Comparison of ENCODE assay signal across 24 cellular contexts in genomic region chr14:23579739-23580138, GRCh38. TPM values are rescaled to one million over a fixed set of nuclear protein-coding genes. Genes with fewer than 3 reads are reported as not detected.
DNase-seq lines count a peak whose midpoint lies in the region; ATAC-seq, FAIRE-seq and TF ChIP-seq lines count a peak whose summit lies in the region.
"Had no signal": no experiment of that assay in that cellular context is flagged by ENCODE, and none has a peak within 500 bp of the region (broad histone marks: within the 10 kb centered on the region; RNA-seq: fewer than 3 reads in every experiment).

No MANE protein-coding gene starts in this region.

- TF ChIP-seq CTCF in HepG2 (CRISPR knock-in tag; IDR thresholded peaks at IDR 0.05), result no peak
- no peak for TF ChIP-seq CTCF in right lobe of liver (IDR thresholded peaks at IDR 0.05)
- TF ChIP-seq CTCF in nephron (IDR thresholded peaks at IDR 0.05; ENCODE audit: unreplicated experiment in 3 of 3), result no peak
- no peak for TF ChIP-seq CTCF in HFFc6 (IDR thresholded peaks at IDR 0.05)

- no peak for ATAC-seq in HepG2
- ATAC-seq in right lobe of liver, result no peak
- no peak for ATAC-seq in stimulated activated naive CD8-positive, alpha-beta T cell treated with anti-CD3 and anti-CD28 coated beads, Interleukin-15, amount 100 ng/mL, for 72 hours
- ATAC-seq: HCT116 had no signal

- H3K9me3 Mint-ChIP-seq in nephron (no peaks in the 10 kb centered on the region), HFFc6 (peaks cover 4% of the 10 kb centered on the region; the same call in 1 of the 2 replicates)
- H3K9me3 Mint-ChIP-seq in stimulated activated naive CD8-positive, alpha-beta T cell treated with anti-CD3 and anti-CD28 coated beads, Interleukin-15, amount 100 ng/mL, for 72 hours, result no peaks in the 10 kb centered on the region

- peak overlapping the region; percentile 66 to 89 (median 87) for H3K4me3 Mint-ChIP-seq in nephron
- no peak overlapping the region for H3K4me3 Mint-ChIP-seq in HFFc6
- no peak overlapping the region for H3K4me3 Mint-ChIP-seq in stimulated activated naive CD8-positive, alpha-beta T cell treated with anti-CD3 and anti-CD28 coated beads, Interleukin-15, amount 100 ng/mL, for 72 hours

- H3K27ac Mint-ChIP-seq in nephron (peak overlapping the region; percentile 94 to 99 (median 96)), HFFc6 (no peak overlapping the region)
- H3K27ac Mint-ChIP-seq in stimulated activated naive CD8-positive, alpha-beta T cell treated with anti-CD3 and anti-CD28 coated beads, Interleukin-15, amount 100 ng/mL, for 72 hours, result no peak overlapping the region

- peaks cover 24% of the 10 kb centered on the region for H3K4me1 Mint-ChIP-seq in nephron
- no peaks in the 10 kb centered on the region for H3K4me1 Mint-ChIP-seq in HFFc6 (ENCODE audit: low read depth)
- peaks cover 33% of the 10 kb centered on the region for H3K4me1 Mint-ChIP-seq in stimulated activated naive CD8-positive, alpha-beta T cell treated with anti-CD3 and anti-CD28 coated beads, Interleukin-15, amount 100 ng/mL, for 72 hours

- no peak for TF ChIP-seq EP300 in HepG2 (IDR thresholded peaks at IDR 0.05; ENCODE audit: low read depth in 2 of 2, low read length in 2 of 2)
- no peak for TF ChIP-seq EP300 in HepG2 (CRISPR knock-in tag; IDR thresholded peaks at IDR 0.05; ENCODE audit: borderline replicate concordance)

- H3K4me1 ChIP-seq in HepG2 (ENCODE audit: insufficient read depth, low read length), result peaks cover 39% of the 10 kb centered on the region
- H3K4me1 ChIP-seq in right lobe of liver, result peaks cover 0 to 4% (median 0%) of the 10 kb centered on the region in 4 donors

- no peaks in the 10 kb centered on the region for H4K20me1 ChIP-seq in HepG2 (ENCODE audit: insufficient read depth, low read length)

- DNase-seq in HepG2 (ENCODE audit: low spot score) (peak; percentile 25), right lobe of liver (no peak), cerebellum (ENCODE audit: low spot score) (peak; percentile 4), HFFc6 (no peak)
- DNase-seq in stimulated activated naive CD8-positive, alpha-beta T cell treated with anti-CD3 and anti-CD28 coated beads, Interleukin-15, amount 100 ng/mL, for 72 hours, result no peak
- no peak for DNase-seq in central memory CD4-positive, alpha-beta T cell
- DNase-seq: Calu3; CD8-positive, alpha-beta memory T cell; GF-D8; GM23248; Karpas-422; MV-4-11; NCI-H1694 treated with DMSO at 0.1 percent for 48 hours; NCI-H2081 treated with DMSO at 0.1 percent for 48 hours; NCI-H2171 treated with DMSO at 0.1 percent for 48 hours; Right ventricle myocardium superior had no signal

- H3K27ac ChIP-seq in HepG2 (ENCODE audit: extremely low read length, insufficient read depth, low read length) (peak overlapping the region; percentile 78), right lobe of liver (no peak overlapping the region), temporal lobe (ENCODE audit: low read depth, low read length) (peak overlapping the region; percentile 84)
- H3K27ac ChIP-seq: C4-2B, GM23248 had no signal

- H3K27me3 Mint-ChIP-seq in nephron (ENCODE audit: low read depth) (peaks cover 61% of the 10 kb centered on the region), HFFc6 (ENCODE audit: insufficient read depth) (peaks cover 28% of the 10 kb centered on the region)
- H3K27me3 Mint-ChIP-seq in stimulated activated naive CD8-positive, alpha-beta T cell treated with anti-CD3 and anti-CD28 coated beads, Interleukin-15, amount 100 ng/mL, for 72 hours, result peaks cover 68% of the 10 kb centered on the region

- no peak for TF ChIP-seq POLR2A in HepG2 (IDR thresholded peaks at IDR 0.05; ENCODE audit: insufficient read depth in 1 of 2, low read depth in 2 of 2, low read length in 2 of 2)
- TF ChIP-seq POLR2A in right lobe of liver (IDR thresholded peaks at IDR 0.05), result no peak

- H2AFZ ChIP-seq in HepG2 (ENCODE audit: low read length), result no peak overlapping the region
- H2AFZ ChIP-seq: GM23248 had no signal

- no TSS peak for BruUV-seq in HepG2 (replicated peaks; lab: Mats Ljungman, UMichigan)

- H3K36me3 ChIP-seq in HepG2 (replicated peaks in 1 of 2; ENCODE audit: control insufficient read depth in 1 of 2, insufficient read depth in 2 of 2, low read length in 2 of 2) (no peaks in the 10 kb centered on the region), right lobe of liver (no peaks in the 10 kb centered on the region)

- FAIRE-seq in HepG2 (lab: Jason Lieb, UNC), result no peak

- H3K9ac ChIP-seq in HepG2 (ENCODE audit: insufficient read depth, low read depth, low read length), result no peak overlapping the region
- H3K9ac ChIP-seq: GM23248 had no signal

- H3K27me3 ChIP-seq in HepG2 (ENCODE audit: control insufficient read depth in 1 of 2, insufficient read depth in 2 of 2, low read length in 2 of 2) (no peaks in the 10 kb centered on the region), right lobe of liver (peaks cover 0 to 19% of the 10 kb centered on the region in 2 donors)

- H3K36me3 Mint-ChIP-seq in nephron (ENCODE audit: low read depth) (peaks cover 8% of the 10 kb centered on the region), HFFc6 (ENCODE audit: low read depth) (no peaks in the 10 kb centered on the region)
- H3K36me3 Mint-ChIP-seq: CD8-positive, alpha-beta memory T cell had no signal

- no peak overlapping the region for H3K4me2 ChIP-seq in HepG2 (ENCODE audit: low read depth, low read length)

- POLR2A ChIA-PET in HepG2 (lab: Yijun Ruan, JAX), result interaction anchor here (1.3 to 8.8 kb wide), 5 partner anchors 8 to 57 kb away, joined by 4 to 924 read pairs (median 75); partner anchors contain the start of genes AP1G2 and DHRS2

- no peaks in the 10 kb centered on the region for H3K79me2 ChIP-seq in HepG2 (ENCODE audit: insufficient read depth, low read length)

- CTCF ChIA-PET in HepG2 (lab: Yijun Ruan, JAX; ENCODE audit: low intra/inter-chr PET ratio, low total read pairs), result interaction anchor here (1.7 kb wide), 1 partner anchor 11 kb away, joined by 3 read pairs; no protein-coding TSS in a partner anchor

- no peaks in the 10 kb centered on the region for H3K9me3 ChIP-seq in HepG2 (ENCODE audit: low read length)
- no peaks in the 10 kb centered on the region for H3K9me3 ChIP-seq in right lobe of liver

- in situ Hi-C loops in HepG2 (cut with HindIII; ENCODE audit: extremely low pct_ligation_motif_present, low pct_unique_long_range_greater_than_20kb), result no loop called here

- intact Hi-C loops in HepG2 (cut with micrococcal nuclease; ENCODE audit: unreplicated experiment), result loop anchor here (10.0 kb wide), 1 partner anchor 855 kb away; no protein-coding TSS in a partner anchor
- intact Hi-C loops in right lobe of liver (cut with DNase I), result no loop called here

- TF ChIP-seq RAD21 in HepG2 (CRISPR knock-in tag; IDR thresholded peaks at IDR 0.05), result no peak

- H3K4me3 ChIP-seq in HepG2 (replicated peaks in 1 of 3; ENCODE audit: insufficient read depth in 1 of 3, low read depth in 2 of 3, low read length in 3 of 3), result no peak overlapping the region
- no peak overlapping the region for H3K4me3 ChIP-seq in right lobe of liver
- H3K4me3 ChIP-seq: GM23248 had no signal

RNA-seq across cellular contexts. Expression of gene JPH4, which starts 1.1 kb away (rescaled TPM):
- 0.14 and 0.22 TPM in 2 replicates for total RNA-seq in HepG2 (2016; rRNA removed; fragmentation: Illumina TruSeq; extraction: Trizol)
- total RNA-seq in HepG2 (2016; cell fraction: cytosol; rRNA removed; fragmentation: Illumina TruSeq; extraction: Trizol; ENCODE audit: low read depth), result 0.10 TPM in 1 of 2 replicates, not detected in the other
- 0.13 and 0.15 TPM in 2 replicates for total RNA-seq in HepG2 (2016; cell fraction: insoluble cytoplasmic fraction; rRNA removed; fragmentation: Illumina TruSeq; extraction: Trizol)
- total RNA-seq in HepG2 (2016; cell fraction: membrane; rRNA removed; fragmentation: Illumina TruSeq; extraction: Trizol), result 0.10 and 0.22 TPM in 2 replicates
- 0.12 and 0.44 TPM in 2 replicates for total RNA-seq in HepG2 (2016; cell fraction: nucleus; rRNA removed; fragmentation: Illumina TruSeq; extraction: Trizol)
- 0.08 and 0.16 TPM in 2 replicates for polyA plus RNA-seq in HepG2 (2011; rRNA removed)
- 0.15 and 0.18 TPM in 2 replicates for polyA plus RNA-seq in HepG2 (2011; cell fraction: cytosol; rRNA removed)
- polyA plus RNA-seq in HepG2 (2011; cell fraction: nucleus; rRNA removed), result 1.1 TPM in 2 replicates
- polyA plus RNA-seq in HepG2 (2012), result 0.16 and 0.54 TPM in 2 replicates
- 0.05 and 0.10 TPM in 2 replicates for polyA plus RNA-seq in HepG2 (2016; cell fraction: cytosol; fragmentation: Illumina TruSeq; extraction: Trizol; ENCODE audit: low read depth)
- polyA plus RNA-seq in HepG2 (2016; cell fraction: insoluble cytoplasmic fraction; fragmentation: Illumina TruSeq; extraction: Trizol; ENCODE audit: low read depth), result 0.22 and 0.33 TPM in 2 replicates
- 0.10 and 0.17 TPM in 2 replicates for polyA plus RNA-seq in HepG2 (2016; cell fraction: membrane; fragmentation: Illumina TruSeq; extraction: Trizol; ENCODE audit: low read depth)
- polyA plus RNA-seq in HepG2 (2016; cell fraction: nucleus; fragmentation: Illumina TruSeq; extraction: Trizol; ENCODE audit: insufficient read depth, low read depth), result 0.42 and 0.55 TPM in 2 replicates
- polyA minus RNA-seq in HepG2 (2011; rRNA and poly(A)+ RNA removed; ENCODE audit: low replicate concordance), result 0.18 TPM in 1 of 2 replicates, not detected in the other
- 0.35 TPM in 1 of 2 replicates, not detected in the other for polyA minus RNA-seq in HepG2 (2011; cell fraction: cytosol; rRNA and poly(A)+ RNA removed)
- polyA minus RNA-seq in HepG2 (2011; cell fraction: nucleus; rRNA and poly(A)+ RNA removed), result 0.13 and 0.25 TPM in 2 replicates
- total RNA-seq in right lobe of liver, result under 1 TPM in 3 of 6 experiments, not detected in 3; 0.07 to 0.20 (median 0.19) TPM
- total RNA-seq in cerebellum, result 33.3 TPM
- 40.1 TPM for total RNA-seq in temporal lobe
- not detected for total RNA-seq in HFFc6 (2021; fragmentation: NEBNext Ultra II Directional; extraction: Animal tissue kit (Norgen Biotek cat#: 25700))
- total RNA-seq: A172, Calu3, GM23248, OCI-LY7, SK-MEL-5 had no signal
- polyA plus RNA-seq: AG04450; CD8-positive, alpha-beta memory T cell; GM23248 had no signal

RNA-seq across cellular contexts. Expression of gene AP1G2, which starts 12.1 kb away (rescaled TPM):
- total RNA-seq in HepG2 (2016; rRNA removed; fragmentation: Illumina TruSeq; extraction: Trizol) (39.4 and 96.9 TPM in 2 replicates), right lobe of liver (10 to 100 TPM; 13.6 to 25.9 (median 23.0) TPM), cerebellum (27.5 TPM), temporal lobe (10.6 TPM)
- 27.1 and 29.2 TPM in 2 replicates for total RNA-seq in HepG2 (2016; cell fraction: cytosol; rRNA removed; fragmentation: Illumina TruSeq; extraction: Trizol; ENCODE audit: low read depth)
- 43.1 and 100 TPM in 2 replicates for total RNA-seq in HepG2 (2016; cell fraction: insoluble cytoplasmic fraction; rRNA removed; fragmentation: Illumina TruSeq; extraction: Trizol)
- total RNA-seq in HepG2 (2016; cell fraction: membrane; rRNA removed; fragmentation: Illumina TruSeq; extraction: Trizol), result 15.6 and 15.9 TPM in 2 replicates
- 143 and 149 TPM in 2 replicates for total RNA-seq in HepG2 (2016; cell fraction: nucleus; rRNA removed; fragmentation: Illumina TruSeq; extraction: Trizol)
- polyA plus RNA-seq in HepG2 (2011; rRNA removed), result 611 and 685 TPM in 2 replicates
- 118 and 170 TPM in 2 replicates for polyA plus RNA-seq in HepG2 (2011; cell fraction: cytosol; rRNA removed)
- 4,733 and 5,679 TPM in 2 replicates for polyA plus RNA-seq in HepG2 (2011; cell fraction: nucleus; rRNA removed)
- 202 and 318 TPM in 2 replicates for polyA plus RNA-seq in HepG2 (2012)
- polyA plus RNA-seq in HepG2 (2016; cell fraction: cytosol; fragmentation: Illumina TruSeq; extraction: Trizol; ENCODE audit: low read depth), result 12.6 and 13.8 TPM in 2 replicates
- polyA plus RNA-seq in HepG2 (2016; cell fraction: insoluble cytoplasmic fraction; fragmentation: Illumina TruSeq; extraction: Trizol; ENCODE audit: low read depth), result 49.4 and 63.1 TPM in 2 replicates
- 18.9 and 19.4 TPM in 2 replicates for polyA plus RNA-seq in HepG2 (2016; cell fraction: membrane; fragmentation: Illumina TruSeq; extraction: Trizol; ENCODE audit: low read depth)
- 559 and 594 TPM in 2 replicates for polyA plus RNA-seq in HepG2 (2016; cell fraction: nucleus; fragmentation: Illumina TruSeq; extraction: Trizol; ENCODE audit: insufficient read depth, low read depth)
- polyA minus RNA-seq in HepG2 (2011; rRNA and poly(A)+ RNA removed; ENCODE audit: low replicate concordance), result 166 and 365 TPM in 2 replicates
- 55.5 and 58.2 TPM in 2 replicates for polyA minus RNA-seq in HepG2 (2011; cell fraction: cytosol; rRNA and poly(A)+ RNA removed)
- polyA minus RNA-seq in HepG2 (2011; cell fraction: nucleus; rRNA and poly(A)+ RNA removed), result 527 and 596 TPM in 2 replicates
- total RNA-seq in HFFc6 (2021; fragmentation: NEBNext Ultra II Directional; extraction: Animal tissue kit (Norgen Biotek cat#: 25700)), result 1 to 10 TPM; 1.6 to 8.3 (median 2.2) TPM

RNA-seq across cellular contexts. Expression of gene THTPA, which starts 23.7 kb away (rescaled TPM):
- total RNA-seq in HepG2 (2016; rRNA removed; fragmentation: Illumina TruSeq; extraction: Trizol) (7.1 and 7.4 TPM in 2 replicates), right lobe of liver (10 to 100 TPM in 4 of 6 experiments, 1 to 10 TPM in 2; 8.2 to 15.0 (median 11.4) TPM), cerebellum (10.0 TPM), temporal lobe (16.7 TPM)
- total RNA-seq in HepG2 (2016; cell fraction: cytosol; rRNA removed; fragmentation: Illumina TruSeq; extraction: Trizol; ENCODE audit: low read depth), result 6.0 and 6.1 TPM in 2 replicates
- 7.7 and 8.0 TPM in 2 replicates for total RNA-seq in HepG2 (2016; cell fraction: insoluble cytoplasmic fraction; rRNA removed; fragmentation: Illumina TruSeq; extraction: Trizol)
- total RNA-seq in HepG2 (2016; cell fraction: membrane; rRNA removed; fragmentation: Illumina TruSeq; extraction: Trizol), result 12.8 and 13.3 TPM in 2 replicates
- total RNA-seq in HepG2 (2016; cell fraction: nucleus; rRNA removed; fragmentation: Illumina TruSeq; extraction: Trizol), result 5.8 and 5.9 TPM in 2 replicates
- polyA plus RNA-seq in HepG2 (2011; rRNA removed), result 8.2 and 8.7 TPM in 2 replicates
- polyA plus RNA-seq in HepG2 (2011; cell fraction: cytosol; rRNA removed), result 3.6 and 5.0 TPM in 2 replicates
- polyA plus RNA-seq in HepG2 (2011; cell fraction: nucleus; rRNA removed), result 11.3 and 17.7 TPM in 2 replicates
- polyA plus RNA-seq in HepG2 (2012), result 3.9 and 4.2 TPM in 2 replicates
- polyA plus RNA-seq in HepG2 (2016; cell fraction: cytosol; fragmentation: Illumina TruSeq; extraction: Trizol; ENCODE audit: low read depth), result 14.5 and 18.4 TPM in 2 replicates
- 11.7 and 13.4 TPM in 2 replicates for polyA plus RNA-seq in HepG2 (2016; cell fraction: insoluble cytoplasmic fraction; fragmentation: Illumina TruSeq; extraction: Trizol; ENCODE audit: low read depth)
- polyA plus RNA-seq in HepG2 (2016; cell fraction: membrane; fragmentation: Illumina TruSeq; extraction: Trizol; ENCODE audit: low read depth), result 18.6 and 20.0 TPM in 2 replicates
- 11.0 and 11.3 TPM in 2 replicates for polyA plus RNA-seq in HepG2 (2016; cell fraction: nucleus; fragmentation: Illumina TruSeq; extraction: Trizol; ENCODE audit: insufficient read depth, low read depth)
- 10.0 and 22.9 TPM in 2 replicates for polyA minus RNA-seq in HepG2 (2011; rRNA and poly(A)+ RNA removed; ENCODE audit: low replicate concordance)
- polyA minus RNA-seq in HepG2 (2011; cell fraction: cytosol; rRNA and poly(A)+ RNA removed), result 2.5 and 3.6 TPM in 2 replicates
- 6.8 and 7.2 TPM in 2 replicates for polyA minus RNA-seq in HepG2 (2011; cell fraction: nucleus; rRNA and poly(A)+ RNA removed)
- 10 to 100 TPM; 10.4 to 14.1 (median 11.0) TPM for total RNA-seq in HFFc6 (2021; fragmentation: NEBNext Ultra II Directional; extraction: Animal tissue kit (Norgen Biotek cat#: 25700))

RNA-seq across cellular contexts. Expression of gene ZFHX2, which starts 28.2 kb away (rescaled TPM):
- total RNA-seq in HepG2 (2016; rRNA removed; fragmentation: Illumina TruSeq; extraction: Trizol) (0.44 and 0.49 TPM in 2 replicates), right lobe of liver (under 1 TPM; 0.33 to 0.83 (median 0.47) TPM), cerebellum (4.2 TPM), temporal lobe (1.5 TPM)
- total RNA-seq in HepG2 (2016; cell fraction: cytosol; rRNA removed; fragmentation: Illumina TruSeq; extraction: Trizol; ENCODE audit: low read depth), result 0.81 and 0.88 TPM in 2 replicates
- 0.39 and 0.40 TPM in 2 replicates for total RNA-seq in HepG2 (2016; cell fraction: insoluble cytoplasmic fraction; rRNA removed; fragmentation: Illumina TruSeq; extraction: Trizol)
- 0.49 and 0.62 TPM in 2 replicates for total RNA-seq in HepG2 (2016; cell fraction: membrane; rRNA removed; fragmentation: Illumina TruSeq; extraction: Trizol)
- 0.78 and 1.1 TPM in 2 replicates for total RNA-seq in HepG2 (2016; cell fraction: nucleus; rRNA removed; fragmentation: Illumina TruSeq; extraction: Trizol)
- 0.17 and 0.24 TPM in 2 replicates for polyA plus RNA-seq in HepG2 (2011; rRNA removed)
- polyA plus RNA-seq in HepG2 (2011; cell fraction: cytosol; rRNA removed), result 0.04 and 0.22 TPM in 2 replicates
- polyA plus RNA-seq in HepG2 (2011; cell fraction: nucleus; rRNA removed), result 1.2 and 1.4 TPM in 2 replicates
- polyA plus RNA-seq in HepG2 (2012), result 0.92 and 0.93 TPM in 2 replicates
- 0.29 TPM in 2 replicates for polyA plus RNA-seq in HepG2 (2016; cell fraction: cytosol; fragmentation: Illumina TruSeq; extraction: Trizol; ENCODE audit: low read depth)
- polyA plus RNA-seq in HepG2 (2016; cell fraction: insoluble cytoplasmic fraction; fragmentation: Illumina TruSeq; extraction: Trizol; ENCODE audit: low read depth), result 0.53 and 0.73 TPM in 2 replicates
- polyA plus RNA-seq in HepG2 (2016; cell fraction: membrane; fragmentation: Illumina TruSeq; extraction: Trizol; ENCODE audit: low read depth), result 0.19 and 0.22 TPM in 2 replicates
- 0.79 and 1.2 TPM in 2 replicates for polyA plus RNA-seq in HepG2 (2016; cell fraction: nucleus; fragmentation: Illumina TruSeq; extraction: Trizol; ENCODE audit: insufficient read depth, low read depth)
- polyA minus RNA-seq in HepG2 (2011; rRNA and poly(A)+ RNA removed; ENCODE audit: low replicate concordance), result 0.21 and 1.7 TPM in 2 replicates
- polyA minus RNA-seq in HepG2 (2011; cell fraction: cytosol; rRNA and poly(A)+ RNA removed), result 0.26 and 1.6 TPM in 2 replicates
- polyA minus RNA-seq in HepG2 (2011; cell fraction: nucleus; rRNA and poly(A)+ RNA removed), result 1.7 and 2.2 TPM in 2 replicates
- total RNA-seq in HFFc6 (2021; fragmentation: NEBNext Ultra II Directional; extraction: Animal tissue kit (Norgen Biotek cat#: 25700)), result 1 to 10 TPM in 4 of 6 experiments, under 1 TPM in 2; 0.63 to 4.2 (median 1.7) TPM
- total RNA-seq: SK-MEL-5 had no signal
- polyA plus RNA-seq: CD8-positive, alpha-beta memory T cell had no signal

RNA-seq across cellular contexts. Expression of gene DHRS2, which starts 56.4 kb away (rescaled TPM):
- 2,867 and 3,021 TPM in 2 replicates for total RNA-seq in HepG2 (2016; rRNA removed; fragmentation: Illumina TruSeq; extraction: Trizol)
- 582 and 659 TPM in 2 replicates for total RNA-seq in HepG2 (2016; cell fraction: cytosol; rRNA removed; fragmentation: Illumina TruSeq; extraction: Trizol; ENCODE audit: low read depth)
- total RNA-seq in HepG2 (2016; cell fraction: insoluble cytoplasmic fraction; rRNA removed; fragmentation: Illumina TruSeq; extraction: Trizol), result 2,776 and 3,102 TPM in 2 replicates
- 925 and 1,194 TPM in 2 replicates for total RNA-seq in HepG2 (2016; cell fraction: membrane; rRNA removed; fragmentation: Illumina TruSeq; extraction: Trizol)
- 2,259 and 2,462 TPM in 2 replicates for total RNA-seq in HepG2 (2016; cell fraction: nucleus; rRNA removed; fragmentation: Illumina TruSeq; extraction: Trizol)
- 1,596 and 1,621 TPM in 2 replicates for polyA plus RNA-seq in HepG2 (2011; rRNA removed)
- 1,194 and 1,328 TPM in 2 replicates for polyA plus RNA-seq in HepG2 (2011; cell fraction: cytosol; rRNA removed)
- polyA plus RNA-seq in HepG2 (2011; cell fraction: nucleus; rRNA removed), result 2,740 and 3,322 TPM in 2 replicates
- polyA plus RNA-seq in HepG2 (2012), result 740 and 1,093 TPM in 2 replicates
- 288 and 375 TPM in 2 replicates for polyA plus RNA-seq in HepG2 (2016; cell fraction: cytosol; fragmentation: Illumina TruSeq; extraction: Trizol; ENCODE audit: low read depth)
- 2,577 and 2,685 TPM in 2 replicates for polyA plus RNA-seq in HepG2 (2016; cell fraction: insoluble cytoplasmic fraction; fragmentation: Illumina TruSeq; extraction: Trizol; ENCODE audit: low read depth)
- polyA plus RNA-seq in HepG2 (2016; cell fraction: membrane; fragmentation: Illumina TruSeq; extraction: Trizol; ENCODE audit: low read depth), result 518 and 720 TPM in 2 replicates
- polyA plus RNA-seq in HepG2 (2016; cell fraction: nucleus; fragmentation: Illumina TruSeq; extraction: Trizol; ENCODE audit: insufficient read depth, low read depth), result 3,957 and 4,035 TPM in 2 replicates
- polyA minus RNA-seq in HepG2 (2011; rRNA and poly(A)+ RNA removed; ENCODE audit: low replicate concordance), result 4.9 and 1,419 TPM in 2 replicates
- 390 and 391 TPM in 2 replicates for polyA minus RNA-seq in HepG2 (2011; cell fraction: cytosol; rRNA and poly(A)+ RNA removed)
- polyA minus RNA-seq in HepG2 (2011; cell fraction: nucleus; rRNA and poly(A)+ RNA removed), result 1,540 and 1,882 TPM in 2 replicates
- total RNA-seq in right lobe of liver, result 10 to 100 TPM in 1 of 6 experiments, 1 to 10 TPM in 4, under 1 TPM in 1; 0.53 to 12.3 (median 4.2) TPM
- total RNA-seq in cerebellum, result 0.27 TPM
- not detected for total RNA-seq in temporal lobe
- under 1 TPM; 0.31 to 0.91 (median 0.51) TPM for total RNA-seq in HFFc6 (2021; fragmentation: NEBNext Ultra II Directional; extraction: Animal tissue kit (Norgen Biotek cat#: 25700))
- total RNA-seq: GM23248, OCI-LY7, Right ventricle myocardium superior had no signal
- polyA plus RNA-seq: CD8-positive, alpha-beta memory T cell; GM23248 had no signal

Comparison
In these comparisons a context has a peak if more than half of its experiments do, and no peak if none do; other contexts are left out.
1. DNase-seq: peak in HepG2 (single experiment) and cerebellum (single experiment); none in right lobe of liver (0 of 3), HFFc6 (single experiment), stimulated activated naive CD8-positive, alpha-beta T cell treated with anti-CD3 and anti-CD28 coated beads, Interleukin-15, amount 100 ng/mL, for 72 hours (0 of 2) and central memory CD4-positive, alpha-beta T cell (single experiment).
2. H3K27ac ChIP-seq: peak in HepG2 (single experiment) and temporal lobe (single experiment); none in right lobe of liver (0 of 3).
3. H3K27ac Mint-ChIP-seq: peak in nephron (3 of 3); none in HFFc6 (single experiment) and stimulated activated naive CD8-positive, alpha-beta T cell treated with anti-CD3 and anti-CD28 coated beads, Interleukin-15, amount 100 ng/mL, for 72 hours (0 of 2).
4. H3K4me3 Mint-ChIP-seq: peak in nephron (3 of 3); none in HFFc6 (single experiment) and stimulated activated naive CD8-positive, alpha-beta T cell treated with anti-CD3 and anti-CD28 coated beads, Interleukin-15, amount 100 ng/mL, for 72 hours (0 of 2).
5. RNA of gene JPH4, which starts 1.1 kb away (total RNA-seq): 40.1 TPM in temporal lobe (single experiment) and 33.3 TPM in cerebellum (single experiment); 0.10 to 0.44 TPM in HepG2, 0.07 to 0.20 TPM in right lobe of liver and not detected in HFFc6; every median in the first group is over 10 times any median in the second.